In the genomic region with DNA sequence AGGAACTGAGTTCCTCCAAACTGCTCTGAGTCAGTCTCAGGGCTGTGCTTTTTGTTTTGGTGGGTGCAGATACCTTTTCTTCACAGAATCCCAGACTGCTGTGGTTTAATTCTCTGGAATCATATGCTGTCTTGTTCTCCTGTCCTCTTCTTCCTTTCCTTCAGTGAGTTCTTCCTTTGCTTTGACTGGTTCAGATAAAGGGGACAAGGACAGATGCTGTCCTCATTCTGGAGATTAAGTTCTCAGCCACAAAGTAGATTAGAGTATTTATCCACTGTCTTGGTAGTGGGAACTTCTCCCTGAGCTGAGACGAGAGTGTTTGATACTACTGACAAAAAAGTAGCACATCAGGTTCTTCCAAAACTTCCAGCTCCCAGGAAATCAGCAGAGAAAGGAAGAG, we compare ENCODE assay signal across 19 cellular contexts. TPM values are rescaled to one million over a fixed set of nuclear protein-coding genes. Genes with fewer than 3 reads are reported as not detected.
A peak's percentile ranks its signal among the peaks of the same experiment; 100 is the strongest.
DNase-seq lines count a peak whose midpoint lies in the region; ATAC-seq and TF ChIP-seq lines count a peak whose summit lies in the region.
"Had no signal": no experiment of that assay in that cellular context is flagged by ENCODE, and none has a peak within 500 bp of the region (broad histone marks: within the 10 kb centered on the region; RNA-seq: fewer than 3 reads in every experiment).

No MANE protein-coding gene starts in this region.

- peaks cover 42% of the 10 kb centered on the region for H3K4me1 ChIP-seq in CD4-positive, alpha-beta memory T cell (ENCODE audit: insufficient read depth, low read length)

- H3K27ac Mint-ChIP-seq in activated CD4-positive, alpha-beta T cell treated with anti-CD3 and anti-CD28 coated beads, Interleukin-2, amount 10 ng/mL, durations not matched to agents 24 days and 14 days = peak overlapping the region; percentile 38
- peak overlapping the region in 6 of 7 donors; percentile 29 to 78 (median 56) for H3K27ac Mint-ChIP-seq in CD4-positive, alpha-beta memory T cell
- H3K27ac Mint-ChIP-seq in WTC11 (0 out of 2 replicates have a peak overlapping the region, but pooled peaks have one; percentile 55), immature natural killer cell (peak overlapping the region in 4 of 6 donors; percentile 31 to 78 (median 45)), chondrocyte (ENCODE audit: unreplicated experiment) (no peak overlapping the region)

- DNase-seq in activated CD4-positive, alpha-beta T cell treated with anti-CD3 and anti-CD28 coated beads, Interleukin-2, amount 10 ng/mL, durations not matched to agents 24 days and 14 days = no peak
- no peak for DNase-seq in activated CD4-positive, alpha-beta T cell treated with anti-CD3 and anti-CD28 coated beads, Interleukin-2, amount 50 U/mL, for 4 hours
- DNase-seq in CD4-positive, alpha-beta memory T cell = no peak
- no peak for DNase-seq in WTC11 (ENCODE audit: low spot score)
- DNase-seq in immature natural killer cell = no peak
- DNase-seq in cortex of kidney (lab: John Stamatoyannopoulos, UW) = no peak
- DNase-seq in chondrocyte (ENCODE audit: low spot score) = no peak
- DNase-seq: AML-193, COR-L47, Kasumi-1, NCI-H1694 treated with DMSO at 0.1 percent for 48 hours, NCI-H69, ovary, trophoblast cell had no signal

- H3K27me3 Mint-ChIP-seq in activated CD4-positive, alpha-beta T cell treated with anti-CD3 and anti-CD28 coated beads, Interleukin-2, amount 10 ng/mL, durations not matched to agents 24 days and 14 days = no peaks in the 10 kb centered on the region
- no peaks in the 10 kb centered on the region for H3K27me3 Mint-ChIP-seq in CD4-positive, alpha-beta memory T cell
- H3K27me3 Mint-ChIP-seq in WTC11 (ENCODE audit: low read depth) (no peaks in the 10 kb centered on the region), immature natural killer cell (ENCODE audit: low read depth in 3 of 3) (peaks cover 0 to 2% (median 2%) of the 10 kb centered on the region in 3 donors), chondrocyte (ENCODE audit: low read depth) (no peaks in the 10 kb centered on the region)
- H3K27me3 Mint-ChIP-seq: memory B cell had no signal

- H3K4me1 Mint-ChIP-seq in activated CD4-positive, alpha-beta T cell treated with anti-CD3 and anti-CD28 coated beads, Interleukin-2, amount 10 ng/mL, durations not matched to agents 24 days and 14 days = peaks cover 30% of the 10 kb centered on the region
- peaks cover 36 to 62% (median 48%) of the 10 kb centered on the region in 4 donors for H3K4me1 Mint-ChIP-seq in CD4-positive, alpha-beta memory T cell
- peaks cover 4% of the 10 kb centered on the region; the same call in 1 of the 2 replicates for H3K4me1 Mint-ChIP-seq in WTC11
- H3K4me1 Mint-ChIP-seq in immature natural killer cell = peaks cover 36 to 45% of the 10 kb centered on the region in 2 donors
- peaks cover 11% of the 10 kb centered on the region for H3K4me1 Mint-ChIP-seq in chondrocyte (ENCODE audit: low read depth)

- no peaks in the 10 kb centered on the region for H3K27me3 ChIP-seq in CD4-positive, alpha-beta memory T cell (ENCODE audit: insufficient read depth, low read length)
- H3K27me3 ChIP-seq: ovary, right atrium auricular region had no signal

- CTCF ChIA-PET in CD4-positive, alpha-beta memory T cell (lab: Charles Lee; ENCODE audit: partially characterized antibody) = interaction anchor here (1.1 to 1.4 kb wide), 2 partner anchors 37 to 188 kb away, joined by 3 read pairs; no protein-coding TSS in a partner anchor
- CTCF ChIA-PET in WTC11 (lab: Charles Lee) = no interaction called here

- intact Hi-C loops in activated CD4-positive, alpha-beta T cell treated with anti-CD3 and anti-CD28 coated beads, Interleukin-2, amount 10 ng/mL, durations not matched to agents 24 days and 14 days (cut with micrococcal nuclease) = no loop called here
- intact Hi-C loops in CD4-positive, alpha-beta memory T cell (cut with micrococcal nuclease) = no loop called here

- H3K4me3 Mint-ChIP-seq in activated CD4-positive, alpha-beta T cell treated with anti-CD3 and anti-CD28 coated beads, Interleukin-2, amount 10 ng/mL, durations not matched to agents 24 days and 14 days = no peak overlapping the region
- H3K4me3 Mint-ChIP-seq in CD4-positive, alpha-beta memory T cell = peak overlapping the region in 1 of 8 donors; percentile 56
- H3K4me3 Mint-ChIP-seq in WTC11 (no peak overlapping the region), immature natural killer cell (no peak overlapping the region), chondrocyte (ENCODE audit: unreplicated experiment) (no peak overlapping the region)
- H3K4me3 Mint-ChIP-seq: GM23338, memory B cell had no signal

- no peaks in the 10 kb centered on the region for H3K9me3 ChIP-seq in CD4-positive, alpha-beta memory T cell (ENCODE audit: control insufficient read depth in 1 of 2, low read length in 2 of 2)
- H3K9me3 ChIP-seq: ovary, right atrium auricular region had no signal

- H3K4me3 ChIP-seq in CD4-positive, alpha-beta memory T cell (ENCODE audit: low read length in 2 of 2) = no peak overlapping the region
- H3K4me3 ChIP-seq: GM23338, ovary, right atrium auricular region had no signal

- peaks cover 60% of the 10 kb centered on the region for H3K36me3 Mint-ChIP-seq in activated CD4-positive, alpha-beta T cell treated with anti-CD3 and anti-CD28 coated beads, Interleukin-2, amount 10 ng/mL, durations not matched to agents 24 days and 14 days (ENCODE audit: low read depth)
- peaks cover 36 to 63% of the 10 kb centered on the region in 2 donors for H3K36me3 Mint-ChIP-seq in CD4-positive, alpha-beta memory T cell
- H3K36me3 Mint-ChIP-seq in WTC11 (peaks cover 47% of the 10 kb centered on the region), immature natural killer cell (peaks cover 12 to 27% (median 13%) of the 10 kb centered on the region in 3 donors), chondrocyte (ENCODE audit: low read depth) (peaks cover 24% of the 10 kb centered on the region)

- ATAC-seq in WTC11 (no peak), esophagus mucosa (no peak)
- ATAC-seq: GM23338 had no signal

- POLR2A ChIA-PET in CD4-positive, alpha-beta memory T cell (lab: Charles Lee; ENCODE audit: partially characterized antibody) = no interaction called here
- POLR2A ChIA-PET in WTC11 (lab: Charles Lee) = no interaction called here

- TF ChIP-seq CTCF in WTC11 (IDR thresholded peaks at IDR 0.05) = no peak
- TF ChIP-seq CTCF in chondrocyte (IDR thresholded peaks at IDR 0.05) = no peak

- H3K9me3 Mint-ChIP-seq in activated CD4-positive, alpha-beta T cell treated with anti-CD3 and anti-CD28 coated beads, Interleukin-2, amount 10 ng/mL, durations not matched to agents 24 days and 14 days = no peaks in the 10 kb centered on the region
- H3K9me3 Mint-ChIP-seq in CD4-positive, alpha-beta memory T cell = no peaks in the 10 kb centered on the region
- H3K9me3 Mint-ChIP-seq in WTC11 (peaks cover 3% of the 10 kb centered on the region; the same call in 1 of the 2 replicates), immature natural killer cell (no peaks in the 10 kb centered on the region), chondrocyte (ENCODE audit: low read depth) (no peaks in the 10 kb centered on the region)
- H3K9me3 Mint-ChIP-seq: activated naive CD4-positive, alpha-beta T cell treated with anti-CD3 and anti-CD28 coated beads for 36 hours; GM23338; memory B cell had no signal

- no peak overlapping the region for H3K27ac ChIP-seq in CD4-positive, alpha-beta memory T cell (ENCODE audit: low read depth, low read length)
- H3K27ac ChIP-seq: ovary, right atrium auricular region had no signal

- peaks cover 44% of the 10 kb centered on the region for H3K36me3 ChIP-seq in CD4-positive, alpha-beta memory T cell (ENCODE audit: insufficient read depth, low read length)
- H3K36me3 ChIP-seq: ovary had no signal

RNA-seq across cellular contexts. Expression of a gene that starts 13.3 kb away (rescaled TPM):
- total RNA-seq in activated CD4-positive, alpha-beta T cell treated with anti-CD3 and anti-CD28 coated beads, Interleukin-2, amount 10 ng/mL, durations not matched to agents 24 days and 14 days = 78.4 and 80.9 TPM in 2 replicates
- 10 to 100 TPM; 73.2 to 75.8 TPM for total RNA-seq in CD4-positive, alpha-beta memory T cell
- 10 to 100 TPM; 30.4 to 44.6 TPM for polyA plus RNA-seq in CD4-positive, alpha-beta memory T cell
- total RNA-seq in WTC11 (2021) (49.3 to 51.6 TPM (median 50.5 TPM) in 3 replicates), chondrocyte (57.4 to 60.3 TPM (median 59.2 TPM) in 3 replicates), esophagus mucosa (122 TPM)
- 10 to 100 TPM; 19.0 to 46.8 (median 24.3) TPM for polyA plus RNA-seq in immature natural killer cell

RNA-seq across cellular contexts. Expression of a gene that starts 23.6 kb away (rescaled TPM):
- total RNA-seq in activated CD4-positive, alpha-beta T cell treated with anti-CD3 and anti-CD28 coated beads, Interleukin-2, amount 10 ng/mL, durations not matched to agents 24 days and 14 days = 18.5 and 19.8 TPM in 2 replicates
- 10 to 100 TPM; 14.1 to 16.0 TPM for total RNA-seq in CD4-positive, alpha-beta memory T cell
- 10 to 100 TPM in 1 of 2 donors, 1 to 10 TPM in 1; 9.6 to 22.5 TPM for polyA plus RNA-seq in CD4-positive, alpha-beta memory T cell
- 24.5 to 26.3 TPM (median 24.6 TPM) in 3 replicates for total RNA-seq in WTC11 (2021)
- 10 to 100 TPM; 18.4 to 36.7 (median 20.9) TPM for polyA plus RNA-seq in immature natural killer cell
- 12.2 to 14.9 TPM (median 13.8 TPM) in 3 replicates for total RNA-seq in chondrocyte
- total RNA-seq in esophagus mucosa = 10.6 TPM

RNA-seq across cellular contexts. Expression of a gene that starts 30.8 kb away (rescaled TPM):
- 13.9 and 15.6 TPM in 2 replicates for total RNA-seq in activated CD4-positive, alpha-beta T cell treated with anti-CD3 and anti-CD28 coated beads, Interleukin-2, amount 10 ng/mL, durations not matched to agents 24 days and 14 days
- 10 to 100 TPM; 15.2 TPM for total RNA-seq in CD4-positive, alpha-beta memory T cell
- polyA plus RNA-seq in CD4-positive, alpha-beta memory T cell = 10 to 100 TPM; 17.4 to 20.2 TPM
- total RNA-seq in WTC11 (2021) (18.0 to 19.9 TPM (median 19.1 TPM) in 3 replicates), chondrocyte (18.9 to 20.0 TPM (median 19.4 TPM) in 3 replicates), esophagus mucosa (12.8 TPM)
- polyA plus RNA-seq in immature natural killer cell = 10 to 100 TPM; 12.6 to 19.7 (median 19.6) TPM

RNA-seq across cellular contexts. Expression of a gene that starts 31.2 kb away (rescaled TPM):
- total RNA-seq in activated CD4-positive, alpha-beta T cell treated with anti-CD3 and anti-CD28 coated beads, Interleukin-2, amount 10 ng/mL, durations not matched to agents 24 days and 14 days = 99.0 and 99.2 TPM in 2 replicates
- total RNA-seq in CD4-positive, alpha-beta memory T cell = 10 to 100 TPM; 63.6 to 67.1 TPM
- polyA plus RNA-seq in CD4-positive, alpha-beta memory T cell = 10 to 100 TPM; 77.9 to 88.5 TPM
- total RNA-seq in WTC11 (2021) (84.9 to 85.7 TPM (median 85.4 TPM) in 3 replicates), chondrocyte (58.6 to 77.7 TPM (median 59.5 TPM) in 3 replicates), esophagus mucosa (60.2 TPM)
- 100 to 1,000 TPM in 1 of 3 donors, 10 to 100 TPM in 2; 59.3 to 139 (median 72.1) TPM for polyA plus RNA-seq in immature natural killer cell

RNA-seq across cellular contexts. Expression of a gene that starts 31.5 kb away (rescaled TPM):
- 0.40 and 0.47 TPM in 2 replicates for total RNA-seq in activated CD4-positive, alpha-beta T cell treated with anti-CD3 and anti-CD28 coated beads, Interleukin-2, amount 10 ng/mL, durations not matched to agents 24 days and 14 days
- total RNA-seq in CD4-positive, alpha-beta memory T cell = 10 to 100 TPM; 11.8 to 12.6 TPM
- polyA plus RNA-seq in CD4-positive, alpha-beta memory T cell = under 1 TPM in 1 of 2 donors, not detected in 1; 0.23 TPM
- 0.15 to 0.30 TPM in 2 of 3 replicates, not detected in the other for total RNA-seq in WTC11 (2021)
- under 1 TPM in 1 of 3 donors, not detected in 2; 0.09 TPM for polyA plus RNA-seq in immature natural killer cell
- 0.41 TPM in 1 of 3 replicates, not detected in the others for total RNA-seq in chondrocyte
- total RNA-seq in esophagus mucosa = not detected
- total RNA-seq: GM23338 had no signal
